Comparison of ENCODE assay signal across 8 cellular contexts in genomic region chr20:49668878-49669195, GRCh38. TPM values are rescaled to one million over a fixed set of nuclear protein-coding genes. Genes with fewer than 3 reads are reported as not detected.
DNase-seq lines count a peak whose midpoint lies in the region; ATAC-seq, FAIRE-seq and TF ChIP-seq lines count a peak whose summit lies in the region.
"Not testable (repeated sequence)": the region's sequence is repeated elsewhere in the genome, so short reads cannot be mapped to it uniquely, and the experiment has no call there.

No MANE protein-coding gene starts in this region.

- peak; percentile 82 for FAIRE-seq in GM12892 (lab: Jason Lieb, UNC)

- H3K4me1 ChIP-seq in BLaER1 treated with 17β-estradiol and CSF1 and Interleukin-3, amounts not matched to agents 10 nM and 100 nM: peaks cover 25 to 67% (median 30%) of the 10 kb centered on the region in 10 experiments
- peaks cover 0 to 47% (median 2%) of the 10 kb centered on the region in 4 donors for H3K4me1 ChIP-seq in Peyer's patch

- H3K4me3 ChIP-seq in BLaER1 treated with 17β-estradiol and CSF1 and Interleukin-3, amounts not matched to agents 10 nM and 100 nM; Peyer's patch: not testable (repeated sequence)

- peak overlapping the region; percentile 46 to 86 (median 66); a peak in 21 of 22 replicates for H3K4me2 ChIP-seq in BLaER1 treated with 17β-estradiol and CSF1 and Interleukin-3, amounts not matched to agents 10 nM and 100 nM

- DNase-seq in GM12892 (ENCODE audit: insufficient read length); Peyer's patch; activated CD8-positive, alpha-beta T cell treated with anti-CD3 and anti-CD28 coated beads, Interleukin-2, amount 10 ng/mL, durations not matched to agents 7 days and 5 days; activated naive CD8-positive, alpha-beta T cell treated with anti-CD3 and anti-CD28 coated beads, Interleukin-2, amount 10 ng/mL, durations not matched to agents 7 days and 5 days; endothelial cell (ENCODE audit: low spot score); natural killer cell treated with Interleukin-12 subunit alpha and Interleukin-12 subunit beta and Interleukin-15 and Interleukin-18, amount 100 ng/mL, for 72 hours (ENCODE audit: low spot score); stimulated activated naive B cell treated with anti-CD40 and anti-IgM and Interleukin-4, amounts not matched to agents 10 μg/mL and 1 μg/mL and 100 μg/mL, for 72 hours: not testable (repeated sequence)

- not testable (repeated sequence) for H3K36me3 Mint-ChIP-seq in activated CD8-positive, alpha-beta T cell treated with anti-CD3 and anti-CD28 coated beads, Interleukin-2, amount 10 ng/mL, durations not matched to agents 7 days and 5 days (ENCODE audit: low read depth); activated naive CD8-positive, alpha-beta T cell treated with anti-CD3 and anti-CD28 coated beads, Interleukin-2, amount 10 ng/mL, durations not matched to agents 7 days and 5 days; endothelial cell (ENCODE audit: low read depth, unreplicated experiment); natural killer cell treated with Interleukin-12 subunit alpha and Interleukin-12 subunit beta and Interleukin-15 and Interleukin-18, amount 100 ng/mL, for 72 hours
- peaks cover 16 to 28% of the 10 kb centered on the region in 2 donors for H3K36me3 Mint-ChIP-seq in stimulated activated naive B cell treated with anti-CD40 and anti-IgM and Interleukin-4, amounts not matched to agents 10 μg/mL and 1 μg/mL and 100 μg/mL, for 72 hours

- H3K36me3 ChIP-seq in BLaER1 treated with 17β-estradiol and CSF1 and Interleukin-3, amounts not matched to agents 10 nM and 100 nM: peaks cover 0 to 10% (median 0%) of the 10 kb centered on the region in 11 experiments; a peak in 2 of 22 replicates
- not testable (repeated sequence) for H3K36me3 ChIP-seq in Peyer's patch

- H3K27ac Mint-ChIP-seq in activated CD8-positive, alpha-beta T cell treated with anti-CD3 and anti-CD28 coated beads, Interleukin-2, amount 10 ng/mL, durations not matched to agents 7 days and 5 days: peak overlapping the region; percentile 80
- peak overlapping the region; percentile 71 for H3K27ac Mint-ChIP-seq in activated naive CD8-positive, alpha-beta T cell treated with anti-CD3 and anti-CD28 coated beads, Interleukin-2, amount 10 ng/mL, durations not matched to agents 7 days and 5 days
- H3K27ac Mint-ChIP-seq in endothelial cell (ENCODE audit: unreplicated experiment): peak overlapping the region; percentile 55
- H3K27ac Mint-ChIP-seq in natural killer cell treated with Interleukin-12 subunit alpha and Interleukin-12 subunit beta and Interleukin-15 and Interleukin-18, amount 100 ng/mL, for 72 hours: peak overlapping the region; percentile 95 to 97
- peak overlapping the region; percentile 89 for H3K27ac Mint-ChIP-seq in stimulated activated naive B cell treated with anti-CD40 and anti-IgM and Interleukin-4, amounts not matched to agents 10 μg/mL and 1 μg/mL and 100 μg/mL, for 72 hours

- H3K9me3 Mint-ChIP-seq in activated CD8-positive, alpha-beta T cell treated with anti-CD3 and anti-CD28 coated beads, Interleukin-2, amount 10 ng/mL, durations not matched to agents 7 days and 5 days (ENCODE audit: insufficient read depth); activated naive CD8-positive, alpha-beta T cell treated with anti-CD3 and anti-CD28 coated beads, Interleukin-2, amount 10 ng/mL, durations not matched to agents 7 days and 5 days; endothelial cell (ENCODE audit: unreplicated experiment); natural killer cell treated with Interleukin-12 subunit alpha and Interleukin-12 subunit beta and Interleukin-15 and Interleukin-18, amount 100 ng/mL, for 72 hours; stimulated activated naive B cell treated with anti-CD40 and anti-IgM and Interleukin-4, amounts not matched to agents 10 μg/mL and 1 μg/mL and 100 μg/mL, for 72 hours: not testable (repeated sequence)

- H4K20me1 ChIP-seq in BLaER1 treated with 17β-estradiol and CSF1 and Interleukin-3, amounts not matched to agents 10 nM and 100 nM: peaks cover 66 to 99% (median 96%) of the 10 kb centered on the region in 11 experiments

- not testable (repeated sequence) for TF ChIP-seq CTCF in Peyer's patch (IDR thresholded peaks at IDR 0.05); endothelial cell (IDR thresholded peaks at IDR 0.05; ENCODE audit: unreplicated experiment)

- POLR2A ChIA-PET in activated CD8-positive, alpha-beta T cell treated with anti-CD3 and anti-CD28 coated beads, Interleukin-2, amount 10 ng/mL, durations not matched to agents 7 days and 5 days (lab: Charles Lee); activated naive CD8-positive, alpha-beta T cell treated with anti-CD3 and anti-CD28 coated beads, Interleukin-2, amount 10 ng/mL, durations not matched to agents 7 days and 5 days (lab: Charles Lee): not testable (repeated sequence)

- peak overlapping the region in 1 of 11 experiments; percentile 15; a peak in 3 of 22 replicates for H3K27ac ChIP-seq in BLaER1 treated with 17β-estradiol and CSF1 and Interleukin-3, amounts not matched to agents 10 nM and 100 nM
- H3K27ac ChIP-seq in Peyer's patch: peak overlapping the region in 3 of 4 donors; percentile 15 to 54 (median 48)

- CTCF ChIA-PET in activated CD8-positive, alpha-beta T cell treated with anti-CD3 and anti-CD28 coated beads, Interleukin-2, amount 10 ng/mL, durations not matched to agents 7 days and 5 days (lab: Charles Lee): interaction anchor here (1.2 to 3.6 kb wide), 7 partner anchors 9 to 177 kb away, joined by 3 to 25 read pairs (median 5); no protein-coding TSS in a partner anchor

- H3K4me3 Mint-ChIP-seq in activated CD8-positive, alpha-beta T cell treated with anti-CD3 and anti-CD28 coated beads, Interleukin-2, amount 10 ng/mL, durations not matched to agents 7 days and 5 days: peak overlapping the region; percentile 57
- H3K4me3 Mint-ChIP-seq in activated naive CD8-positive, alpha-beta T cell treated with anti-CD3 and anti-CD28 coated beads, Interleukin-2, amount 10 ng/mL, durations not matched to agents 7 days and 5 days: peak overlapping the region; percentile 68
- not testable (repeated sequence) for H3K4me3 Mint-ChIP-seq in endothelial cell (ENCODE audit: unreplicated experiment)
- peak overlapping the region; percentile 88 for H3K4me3 Mint-ChIP-seq in natural killer cell treated with Interleukin-12 subunit alpha and Interleukin-12 subunit beta and Interleukin-15 and Interleukin-18, amount 100 ng/mL, for 72 hours
- peak overlapping the region; percentile 42 to 66 for H3K4me3 Mint-ChIP-seq in stimulated activated naive B cell treated with anti-CD40 and anti-IgM and Interleukin-4, amounts not matched to agents 10 μg/mL and 1 μg/mL and 100 μg/mL, for 72 hours

- not testable (repeated sequence) for H3K9ac ChIP-seq in BLaER1 treated with 17β-estradiol and CSF1 and Interleukin-3, amounts not matched to agents 10 nM and 100 nM

- not testable (repeated sequence) for ATAC-seq in activated CD8-positive, alpha-beta T cell treated with anti-CD3 and anti-CD28 coated beads, Interleukin-2, amount 10 ng/mL, durations not matched to agents 7 days and 5 days; activated naive CD8-positive, alpha-beta T cell treated with anti-CD3 and anti-CD28 coated beads, Interleukin-2, amount 10 ng/mL, durations not matched to agents 7 days and 5 days (ENCODE audit: low read depth); natural killer cell treated with Interleukin-12 subunit alpha and Interleukin-12 subunit beta and Interleukin-15 and Interleukin-18, amount 100 ng/mL, for 72 hours; stimulated activated naive B cell treated with anti-CD40 and anti-IgM and Interleukin-4, amounts not matched to agents 10 μg/mL and 1 μg/mL and 100 μg/mL, for 72 hours (replicated peaks)

- not testable (repeated sequence) for H3K9me3 ChIP-seq in BLaER1 treated with 17β-estradiol and CSF1 and Interleukin-3, amounts not matched to agents 10 nM and 100 nM (replicated peaks in 1 of 11); Peyer's patch

- H3K27me3 ChIP-seq in BLaER1 treated with 17β-estradiol and CSF1 and Interleukin-3, amounts not matched to agents 10 nM and 100 nM; Peyer's patch: not testable (repeated sequence)

- TF ChIP-seq POLR2A in GM12892 (IDR thresholded peaks at IDR 0.05; ENCODE audit: low read depth, low read length); Peyer's patch (IDR thresholded peaks at IDR 0.05): not testable (repeated sequence)

- not testable (repeated sequence) for H3K27me3 Mint-ChIP-seq in activated CD8-positive, alpha-beta T cell treated with anti-CD3 and anti-CD28 coated beads, Interleukin-2, amount 10 ng/mL, durations not matched to agents 7 days and 5 days (ENCODE audit: low read depth); activated naive CD8-positive, alpha-beta T cell treated with anti-CD3 and anti-CD28 coated beads, Interleukin-2, amount 10 ng/mL, durations not matched to agents 7 days and 5 days; endothelial cell (ENCODE audit: unreplicated experiment); natural killer cell treated with Interleukin-12 subunit alpha and Interleukin-12 subunit beta and Interleukin-15 and Interleukin-18, amount 100 ng/mL, for 72 hours; stimulated activated naive B cell treated with anti-CD40 and anti-IgM and Interleukin-4, amounts not matched to agents 10 μg/mL and 1 μg/mL and 100 μg/mL, for 72 hours

- H3K4me1 Mint-ChIP-seq in activated CD8-positive, alpha-beta T cell treated with anti-CD3 and anti-CD28 coated beads, Interleukin-2, amount 10 ng/mL, durations not matched to agents 7 days and 5 days (ENCODE audit: low read depth): peaks cover 44% of the 10 kb centered on the region
- peaks cover 38% of the 10 kb centered on the region for H3K4me1 Mint-ChIP-seq in activated naive CD8-positive, alpha-beta T cell treated with anti-CD3 and anti-CD28 coated beads, Interleukin-2, amount 10 ng/mL, durations not matched to agents 7 days and 5 days
- peaks cover 39% of the 10 kb centered on the region for H3K4me1 Mint-ChIP-seq in endothelial cell (ENCODE audit: unreplicated experiment)
- peaks cover 63 to 70% of the 10 kb centered on the region in 2 donors for H3K4me1 Mint-ChIP-seq in natural killer cell treated with Interleukin-12 subunit alpha and Interleukin-12 subunit beta and Interleukin-15 and Interleukin-18, amount 100 ng/mL, for 72 hours (ENCODE audit: low read depth in 2 of 2)
- H3K4me1 Mint-ChIP-seq in stimulated activated naive B cell treated with anti-CD40 and anti-IgM and Interleukin-4, amounts not matched to agents 10 μg/mL and 1 μg/mL and 100 μg/mL, for 72 hours: peaks cover 28 to 86% of the 10 kb centered on the region in 2 donors

RNA-seq across cellular contexts. Expression of gene B4GALT5, which starts 44.8 kb away (rescaled TPM):
- polyA plus RNA-seq in GM12892 (2012; ENCODE audit: missing spikeins): 19.3 TPM
- total RNA-seq in Peyer's patch (10 to 100 TPM in 3 of 4 donors, 1 to 10 TPM in 1; 8.3 to 24.5 (median 19.3) TPM), endothelial cell (ENCODE audit: unreplicated experiment) (115 TPM)
- 10 to 100 TPM; 13.3 to 13.4 TPM for total RNA-seq in activated CD8-positive, alpha-beta T cell treated with anti-CD3 and anti-CD28 coated beads, Interleukin-2, amount 10 ng/mL, durations not matched to agents 7 days and 5 days
- total RNA-seq in activated naive CD8-positive, alpha-beta T cell treated with anti-CD3 and anti-CD28 coated beads, Interleukin-2, amount 10 ng/mL, durations not matched to agents 7 days and 5 days: 10 to 100 TPM; 13.5 to 13.7 TPM
- total RNA-seq in natural killer cell treated with Interleukin-12 subunit alpha and Interleukin-12 subunit beta and Interleukin-15 and Interleukin-18, amount 100 ng/mL, for 72 hours: 10 to 100 TPM; 62.1 to 74.9 TPM
